14 cellular contexts compared by ENCODE assay signal in genomic region chr13:112071902-112072530, GRCh38. TPM values are rescaled to one million over a fixed set of nuclear protein-coding genes. Genes with fewer than 3 reads are reported as not detected.
A peak's percentile ranks its signal among the peaks of the same experiment; 100 is the strongest.
DNase-seq lines count a peak whose midpoint lies in the region; ATAC-seq, FAIRE-seq and TF ChIP-seq lines count a peak whose summit lies in the region.
"Had no signal": no experiment of that assay in that cellular context is flagged by ENCODE, and none has a peak within 500 bp of the region (broad histone marks: within the 10 kb centered on the region; RNA-seq: fewer than 3 reads in every experiment).

No MANE protein-coding gene starts in this region.

- H3K27ac Mint-ChIP-seq in neural progenitor cell (peak overlapping the region; percentile 99), T-cell (peak overlapping the region in 1 of 2 donors; percentile 46)

- H3K4me3 ChIP-seq in HUES6 (ENCODE audit: low read depth, low read length) = peak overlapping the region; percentile 67
- peak overlapping the region; percentile 29 to 70 (median 36); a peak in 6 of 8 replicates for H3K4me3 ChIP-seq in H1 (ENCODE audit: extremely low read depth in 1 of 4, insufficient read depth in 2 of 4, low read depth in 3 of 4, low read length in 4 of 4)
- peak overlapping the region; percentile 61 for H3K4me3 ChIP-seq in neural progenitor cell
- H3K4me3 ChIP-seq: colonic mucosa had no signal

- no peak overlapping the region for H3K9ac ChIP-seq in HUES6 (ENCODE audit: low read length)
- H3K9ac ChIP-seq in H1 (replicated peaks in 1 of 4; ENCODE audit: extremely low read depth in 1 of 4, low read depth in 3 of 4, low read length in 3 of 4) = peak overlapping the region in 1 of 4 experiments; percentile 61; a peak in 1 of 7 replicates
- no peak overlapping the region for H3K9ac ChIP-seq in neural progenitor cell
- H3K9ac ChIP-seq: parathyroid adenoma had no signal

- H3K4me3 Mint-ChIP-seq in neural progenitor cell = peak overlapping the region; percentile 94
- no peak overlapping the region for H3K4me3 Mint-ChIP-seq in T-cell

- no peak overlapping the region for H2AFZ ChIP-seq in H1 (ENCODE audit: low read length)
- H2AFZ ChIP-seq in neural progenitor cell (replicated peaks) = no peak overlapping the region
- H2AFZ ChIP-seq: parathyroid adenoma had no signal

- H2BK20ac ChIP-seq in H1 (ENCODE audit: low read length) = no peak overlapping the region

- no peak overlapping the region for H4K91ac ChIP-seq in H1 (replicated peaks; ENCODE audit: insufficient read length, low read length)

- peaks cover 60% of the 10 kb centered on the region for H3F3A ChIP-seq in neural progenitor cell (ENCODE audit: low read depth)

- peak overlapping the region; percentile 84 for H2BK12ac ChIP-seq in H1 (ENCODE audit: low read depth, low read length)

- no peak overlapping the region for H3K14ac ChIP-seq in H1 (ENCODE audit: insufficient read length)

- H4K8ac ChIP-seq in H1 (ENCODE audit: extremely low read depth, insufficient read depth, low read length) = no peak overlapping the region

- H3K36me3 Mint-ChIP-seq in neural progenitor cell (peaks cover 14% of the 10 kb centered on the region), T-cell (peaks cover 3% of the 10 kb centered on the region)

- no peak for TF ChIP-seq EP300 in H1 (IDR thresholded peaks at IDR 0.05; ENCODE audit: borderline replicate concordance in 1 of 2, low read depth in 2 of 2, low read length in 2 of 2)

- peak overlapping the region; percentile 83; the same call in 1 of the 2 replicates for H3K18ac ChIP-seq in H1 (ENCODE audit: extremely low read depth, low read length)

- TF ChIP-seq CTCF in H1 (IDR thresholded peaks at IDR 0.05; ENCODE audit: control extremely low read depth in 1 of 3, insufficient read depth in 1 of 3, low read depth in 1 of 3, low read length in 3 of 3) = no peak
- no peak for TF ChIP-seq CTCF in neural progenitor cell (IDR thresholded peaks at IDR 0.05)

- peaks cover 29% of the 10 kb centered on the region for H3K27me3 Mint-ChIP-seq in neural progenitor cell (ENCODE audit: insufficient read depth, low read depth)
- H3K27me3 Mint-ChIP-seq in T-cell = peaks cover 61 to 65% of the 10 kb centered on the region in 2 donors

- H3K23me2 ChIP-seq in H1 (ENCODE audit: low read depth, low read length) = peaks cover 19% of the 10 kb centered on the region; the same call in 1 of the 2 replicates

- no peak overlapping the region for H3K27ac ChIP-seq in HUES6 (ENCODE audit: low read depth, low read length)
- H3K27ac ChIP-seq in H1 (ENCODE audit: low read depth, low read length) = no peak overlapping the region
- H3K27ac ChIP-seq in neural progenitor cell = no peak overlapping the region
- H3K27ac ChIP-seq: colonic mucosa, parathyroid adenoma, upper lobe of left lung had no signal

- no peaks in the 10 kb centered on the region for H3K79me2 ChIP-seq in H1 (ENCODE audit: control insufficient read depth in 1 of 2, insufficient read depth in 2 of 2, low read length in 2 of 2)
- peaks cover 9% of the 10 kb centered on the region for H3K79me2 ChIP-seq in neural progenitor cell (ENCODE audit: low read depth)
- H3K79me2 ChIP-seq: parathyroid adenoma had no signal

- peak; percentile 65 for DNase-seq in NCI-H510A treated with DMSO at 0.1 percent for 48 hours (lab: John Stamatoyannopoulos, UW)
- DNase-seq in NCI-H510A (lab: John Stamatoyannopoulos, UW) = no peak
- no peak for DNase-seq in H1 (ENCODE audit: low read depth in 1 of 2, low spot score in 2 of 2)
- DNase-seq in neural progenitor cell (ENCODE audit: low spot score) = peak; percentile 59
- DNase-seq in T-cell = no peak
- DNase-seq: ACHN, colonic mucosa, T-helper 9 cell had no signal

- no peak for TF ChIP-seq POLR2A in H1 (IDR thresholded peaks at IDR 0.05; ENCODE audit: control extremely low read depth in 1 of 2, low read depth in 2 of 2, low read length in 2 of 2)

- H3K4ac ChIP-seq in H1 (replicated peaks; ENCODE audit: insufficient read length, low read depth, low read length) = no peak overlapping the region

- H3K4me2 ChIP-seq in H1 (ENCODE audit: insufficient read depth in 1 of 2, low read depth in 2 of 2, low read length in 2 of 2) (peak overlapping the region; percentile 68 to 96), neural progenitor cell (peak overlapping the region; percentile 90)

- CTCF ChIA-PET in H1 (lab: Charles Lee; ENCODE audit: partially characterized antibody) (interaction anchor here (1.0 to 1.3 kb wide), 4 partner anchors 9 to 372 kb away, joined by 3 to 4 read pairs (median 4); no protein-coding TSS in a partner anchor), T-cell (lab: Charles Lee) (no interaction called here)

- peak overlapping the region; percentile 18 for H2BK120ac ChIP-seq in H1 (replicated peaks; ENCODE audit: low read depth, low read length)

- TF ChIP-seq RAD21 in H1 (IDR thresholded peaks at IDR 0.05 in 1 of 2, conservative IDR thresholded peaks at IDR 0.05 in 1 of 2; ENCODE audit: low read depth in 2 of 2, low read length in 2 of 2) = no peak

- H3K23ac ChIP-seq in H1 (ENCODE audit: insufficient read length) = no peak overlapping the region

- POLR2A ChIA-PET in H1 (lab: Charles Lee; ENCODE audit: partially characterized antibody) = interaction anchor here (0.9 to 3.4 kb wide), 3 partner anchors 10 to 142 kb away, joined by 4 to 25 read pairs (median 8); no protein-coding TSS in a partner anchor
- POLR2A ChIA-PET in T-cell (lab: Charles Lee) = no interaction called here

- no peak for FAIRE-seq in H1 (lab: Jason Lieb, UNC)

- peaks cover 17% of the 10 kb centered on the region for H3K4me1 ChIP-seq in HUES6 (ENCODE audit: control insufficient read depth, insufficient read depth, low read length)
- peaks cover 3 to 14% (median 9%) of the 10 kb centered on the region in 4 experiments for H3K4me1 ChIP-seq in H1 (replicated peaks in 1 of 4; ENCODE audit: control insufficient read depth in 3 of 4, insufficient read depth in 4 of 4, low read length in 3 of 4)
- peaks cover 53% of the 10 kb centered on the region for H3K4me1 ChIP-seq in neural progenitor cell
- H3K4me1 ChIP-seq: colonic mucosa, parathyroid adenoma had no signal

- H2BK5ac ChIP-seq in H1 (ENCODE audit: low read depth, low read length) = no peak overlapping the region

- H4K5ac ChIP-seq in H1 (ENCODE audit: insufficient read length, low read depth, low read length) = no peak overlapping the region

- ATAC-seq in HG02763 (IDR thresholded peaks at IDR 0.05; ENCODE audit: unreplicated experiment) (no peak), T-cell (replicated peaks in 1 of 4) (no peak), HG02588 (IDR thresholded peaks at IDR 0.05; ENCODE audit: unreplicated experiment) (no peak)

- no peak overlapping the region for H3K56ac ChIP-seq in H1 (replicated peaks; ENCODE audit: insufficient read length, low read depth, low read length)

- no peak overlapping the region for H2AK5ac ChIP-seq in H1 (ENCODE audit: low read depth, low read length)

- no peaks in the 10 kb centered on the region for H3K9me3 ChIP-seq in HUES6 (ENCODE audit: control insufficient read depth, insufficient read depth, low read depth, low read length)
- no peaks in the 10 kb centered on the region for H3K9me3 ChIP-seq in H1 (ENCODE audit: insufficient read depth in 2 of 2, low read depth in 1 of 2, low read length in 1 of 2)
- no peaks in the 10 kb centered on the region for H3K9me3 ChIP-seq in neural progenitor cell (ENCODE audit: low read depth)
- H3K9me3 ChIP-seq: colonic mucosa, upper lobe of left lung had no signal

- H3K4me1 Mint-ChIP-seq in neural progenitor cell = peaks cover 55% of the 10 kb centered on the region
- H3K4me1 Mint-ChIP-seq in T-cell = peaks cover 6 to 16% (median 11%) of the 10 kb centered on the region in 3 donors

- peaks cover 6 to 14% of the 10 kb centered on the region in 2 experiments for H4K20me1 ChIP-seq in H1 (replicated peaks in 1 of 2; ENCODE audit: control insufficient read depth in 1 of 2, insufficient read depth in 2 of 2, low read length in 2 of 2)
- peaks cover 39% of the 10 kb centered on the region for H4K20me1 ChIP-seq in neural progenitor cell (ENCODE audit: low read depth)

- H3K36me3 ChIP-seq in HUES6 (ENCODE audit: control insufficient read depth, insufficient read depth, low read length) (no peaks in the 10 kb centered on the region), H1 (ENCODE audit: control insufficient read depth in 2 of 4, insufficient read depth in 4 of 4, low read length in 3 of 4) (peaks cover 0 to 10% (median 0%) of the 10 kb centered on the region in 4 experiments; a peak in 1 of 8 replicates), neural progenitor cell (no peaks in the 10 kb centered on the region)
- H3K36me3 ChIP-seq: colonic mucosa, upper lobe of left lung had no signal

- H3K9me3 Mint-ChIP-seq in neural progenitor cell (no peaks in the 10 kb centered on the region), T-cell (peaks cover 0 to 8% (median 7%) of the 10 kb centered on the region in 3 donors)

- H3K79me1 ChIP-seq in H1 (ENCODE audit: low read depth, low read length) = no peaks in the 10 kb centered on the region

- H2BK15ac ChIP-seq in H1 (ENCODE audit: low read length) = no peak overlapping the region

- 2% methylated on average over 31 of the region's 52 CpGs; no CpG with 5 or more reads in 1 of the 2 experiments for WGBS in H1 (ENCODE audit: extremely low coverage in 1 of 2, insufficient coverage in 1 of 2, insufficient read length in 1 of 2, insufficient replicate concordance in 2 of 2, low coverage in 1 of 2, low lambda C conversion rate in 2 of 2, missing lambda C conversion rate in 1 of 2), 2 experiments

- H3K27me3 ChIP-seq in HUES6 (ENCODE audit: control insufficient read depth, insufficient read depth, low read length) = peaks cover 95% of the 10 kb centered on the region
- H3K27me3 ChIP-seq in H1 (replicated peaks in 1 of 4; ENCODE audit: control insufficient read depth in 3 of 4, extremely low read depth in 1 of 4, insufficient read depth in 3 of 4, low read length in 3 of 4) = peaks cover 59 to 80% (median 75%) of the 10 kb centered on the region in 4 experiments
- peaks cover 89% of the 10 kb centered on the region for H3K27me3 ChIP-seq in neural progenitor cell

TF ChIP-seq in H1, 55 proteins besides CTCF, POLR2A, EP300 and RAD21 (continues in another document):
- TF ChIP-seq CBX8 (IDR thresholded peaks at IDR 0.05; ENCODE audit: borderline replicate concordance, low read depth, low read length) = 0 out of 2 replicates have a peak, but pooled peaks have one; percentile 58
- TF ChIP-seq EZH2 (IDR thresholded peaks at IDR 0.05; ENCODE audit: low read depth, low read length, severe bottlenecking) = no peak

RNA-seq across cellular contexts. Expression of gene SOX1, which starts 5.1 kb away (rescaled TPM):
- 0.09 and 0.11 TPM in 2 replicates for total RNA-seq in H1 (2021; fragmentation: NEBNext Ultra II Directional; extraction: Animal tissue kit (Norgen Biotek cat#: 25700))
- 0.03 and 0.05 TPM in 2 replicates for polyA plus RNA-seq in H1 (2011; rRNA removed)
- 0.04 TPM for polyA plus RNA-seq in H1 (2011; cell fraction: cytosol; rRNA removed)
- 0.11 TPM for polyA plus RNA-seq in H1 (2011; cell fraction: nucleus; rRNA removed)
- 0.09 to 0.11 TPM (median 0.09 TPM) in 3 of 4 replicates, not detected in the other for polyA plus RNA-seq in H1 (2012, experiment 1 of 2)
- polyA plus RNA-seq in H1 (2012, experiment 2 of 2) = 0.20 TPM
- polyA plus RNA-seq in H1 (2013, experiment 1 of 2) = 0.08 TPM
- polyA plus RNA-seq in H1 (2013, experiment 2 of 2) = 0.06 TPM
- polyA minus RNA-seq in H1 (2011; rRNA and poly(A)+ RNA removed) = 0.07 TPM in 1 of 2 replicates, not detected in the other
- not detected for polyA minus RNA-seq in H1 (2011; cell fraction: cytosol; rRNA and poly(A)+ RNA removed)
- polyA minus RNA-seq in H1 (2011; cell fraction: nucleus; rRNA and poly(A)+ RNA removed) = 0.20 TPM
- total RNA-seq in neural progenitor cell (ENCODE audit: low replicate concordance) (3.3 and 4.7 TPM in 2 replicates), T-cell (not detected)
- total RNA-seq: colonic mucosa, RPMI7951, upper lobe of left lung had no signal

Comparison
In these comparisons a context has a peak if more than half of its experiments do, and no peak if none do; other contexts are left out.
1. DNase-seq: peak in NCI-H510A treated with DMSO at 0.1 percent for 48 hours (single experiment) and neural progenitor cell (single experiment); none in NCI-H510A (single experiment), H1 (0 of 2) and T-cell (0 of 34).
2. Peak in every context shown above with its lines, with median percentiles within 50 percentile points of each other: H3K4me3 ChIP-seq.